20 cellular contexts compared by ENCODE assay signal in genomic region chr2:48364100-48364499, GRCh38.
"Had no signal": no experiment of that assay in that cellular context is flagged by ENCODE, and none has a peak within 500 bp of the region (broad histone marks: within the 10 kb centered on the region; RNA-seq: fewer than 3 reads in every experiment).

No MANE protein-coding gene starts in this region.

- H3K9me3 ChIP-seq: adrenal gland had no signal

- H3K4me3 ChIP-seq: adrenal gland, PC-9 had no signal

- H3K27ac ChIP-seq: adrenal gland, PC-9 had no signal

- H2AFZ ChIP-seq: PC-9 had no signal

- H3K4me1 ChIP-seq: adrenal gland had no signal

- H3K27me3 Mint-ChIP-seq: activated CD4-positive, alpha-beta T cell treated with anti-CD3 and anti-CD28 coated beads, Interleukin-2, amount 10 ng/mL, durations not matched to agents 24 days and 14 days; activated naive CD8-positive, alpha-beta T cell treated with anti-CD3 and anti-CD28 coated beads, Interleukin-2, amount 10 ng/mL, durations not matched to agents 7 days and 5 days had no signal

- H3K9me3 Mint-ChIP-seq: activated CD4-positive, alpha-beta T cell treated with anti-CD3 and anti-CD28 coated beads, Interleukin-2, amount 10 ng/mL, durations not matched to agents 24 days and 14 days; activated naive CD4-positive, alpha-beta T cell treated with anti-CD3 and anti-CD28 coated beads for 36 hours; activated naive CD8-positive, alpha-beta T cell treated with anti-CD3 and anti-CD28 coated beads, Interleukin-2, amount 10 ng/mL, durations not matched to agents 7 days and 5 days; activated T-cell treated with anti-CD3 and anti-CD28 coated beads, Interleukin-2, amount 50 U/mL, for 4 hours; T-helper 1 cell treated with Interleukin-12 subunit alpha and Interleukin-12 subunit beta and Interleukin-4 antibody, amounts not matched to agents 30 μg/mL and 1 μg/mL, for 36 hours; WTC11 had no signal

- H3K36me3 ChIP-seq: adrenal gland had no signal

- DNase-seq: activated CD4-positive, alpha-beta T cell treated with anti-CD3 and anti-CD28 coated beads for 1 hour; activated CD4-positive, alpha-beta T cell treated with anti-CD3 and anti-CD28 coated beads, Interleukin-2, amount 10 ng/mL, durations not matched to agents 24 days and 14 days; activated CD4-positive, alpha-beta T cell treated with anti-CD3 and anti-CD28 coated beads, Interleukin-2, amount 50 U/mL, for 48 hours; activated CD8-positive, alpha-beta memory T cell treated with anti-CD3 and anti-CD28 coated beads for 24 hours; activated effector memory CD4-positive, alpha-beta T cell treated with anti-CD3 and anti-CD28 coated beads, Interleukin-2, amount 50 U/mL, for 16 hours; activated naive CD4-positive, alpha-beta T cell treated with anti-CD3 and anti-CD28 coated beads for 36 hours; activated naive CD8-positive, alpha-beta T cell treated with anti-CD3 and anti-CD28 coated beads, Interleukin-2, amount 10 ng/mL, durations not matched to agents 7 days and 5 days; activated T-cell treated with anti-CD3 and anti-CD28 coated beads, Interleukin-2, amount 50 U/mL, for 4 hours; adrenal gland; anterior cingulate cortex; NCI-H1105 treated with DMSO at 0.1 percent for 48 hours; NCI-H1436 treated with DMSO at 0.1 percent for 48 hours; NCI-H187 treated with DMSO at 0.1 percent for 48 hours; NCI-H2081 treated with DMSO at 0.1 percent for 48 hours; NCI-H446; NCI-H524; SHP77 treated with DMSO at 0.1 percent for 48 hours had no signal

- H3K4me2 ChIP-seq: PC-9 had no signal

- H3K27me3 ChIP-seq: adrenal gland had no signal

- H3K4me3 Mint-ChIP-seq: activated CD4-positive, alpha-beta T cell treated with anti-CD3 and anti-CD28 coated beads, Interleukin-2, amount 10 ng/mL, durations not matched to agents 24 days and 14 days; activated naive CD4-positive, alpha-beta T cell treated with anti-CD3 and anti-CD28 coated beads for 36 hours; activated naive CD8-positive, alpha-beta T cell treated with anti-CD3 and anti-CD28 coated beads, Interleukin-2, amount 10 ng/mL, durations not matched to agents 7 days and 5 days; activated T-cell treated with anti-CD3 and anti-CD28 coated beads, Interleukin-2, amount 50 U/mL, for 4 hours; T-helper 1 cell treated with Interleukin-12 subunit alpha and Interleukin-12 subunit beta and Interleukin-4 antibody, amounts not matched to agents 30 μg/mL and 1 μg/mL, for 36 hours; WTC11 had no signal

- H3K27ac Mint-ChIP-seq: activated CD4-positive, alpha-beta T cell treated with anti-CD3 and anti-CD28 coated beads, Interleukin-2, amount 10 ng/mL, durations not matched to agents 24 days and 14 days; activated naive CD4-positive, alpha-beta T cell treated with anti-CD3 and anti-CD28 coated beads for 36 hours; activated naive CD8-positive, alpha-beta T cell treated with anti-CD3 and anti-CD28 coated beads, Interleukin-2, amount 10 ng/mL, durations not matched to agents 7 days and 5 days; T-helper 1 cell treated with Interleukin-12 subunit alpha and Interleukin-12 subunit beta and Interleukin-4 antibody, amounts not matched to agents 30 μg/mL and 1 μg/mL, for 36 hours; WTC11 had no signal

- ATAC-seq: activated T-cell treated with anti-CD3 and anti-CD28 coated beads, Interleukin-2, amount 50 U/mL, for 4 hours; WTC11 had no signal
